ENCODE assay signal across 16 cellular contexts in the genomic region with DNA sequence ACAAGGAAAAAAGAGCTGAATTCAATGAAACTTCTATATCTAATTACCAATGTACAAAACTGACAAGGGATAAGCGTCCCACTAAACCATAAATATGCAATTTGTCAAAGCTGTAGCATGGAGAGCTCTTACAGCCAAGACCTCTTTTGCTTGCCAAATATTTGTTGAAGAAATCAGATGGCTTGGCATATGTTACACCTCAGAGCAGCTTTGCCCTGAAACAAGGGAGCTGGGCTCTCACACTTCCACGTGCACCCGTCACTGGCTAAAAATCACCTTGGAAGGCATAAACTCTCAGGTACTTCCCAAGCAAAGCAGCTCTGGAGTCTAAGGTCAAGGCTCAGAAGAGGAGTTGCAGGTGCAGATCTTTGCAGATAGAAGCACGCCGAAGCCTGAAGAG.
"Had no signal": no experiment of that assay in that cellular context is flagged by ENCODE, and none has a peak within 500 bp of the region (broad histone marks: within the 10 kb centered on the region; RNA-seq: fewer than 3 reads in every experiment).

No MANE protein-coding gene starts in this region.

- H3K4me1 ChIP-seq: prostate gland, tibial artery had no signal

- FAIRE-seq: urothelium cell line had no signal

- ATAC-seq: esophagus mucosa, T-helper 17 cell had no signal

- H3K9me3 ChIP-seq: mucosa of descending colon, prostate gland, right atrium auricular region, tibial artery had no signal

- H3K36me3 ChIP-seq: prostate gland, right atrium auricular region, tibial artery had no signal

- H3K4me3 ChIP-seq: mucosa of descending colon, prostate gland, right atrium auricular region, tibial artery had no signal

- DNase-seq: activated CD4-positive, alpha-beta T cell treated with anti-CD3 and anti-CD28 coated beads, Interleukin-2, amount 50 U/mL, for 4 hours; activated CD4-positive, CD25-positive, alpha-beta regulatory T cell treated with anti-CD3 and anti-CD28 coated beads, Interleukin-2, amount 50 U/mL, for 72 hours; activated gamma-delta T cell treated with Interleukin-2 at 50 U/mL for 16 hours; effector CD8-positive, alpha-beta T cell; mesenchymal stem cell; mucosa of descending colon; naive B cell; stimulated activated CD4-positive, alpha-beta T cell treated with anti-CD3 and anti-CD28 coated beads, Interleukin-2, amount 100 ng/mL, for 24 hours; stimulated activated naive CD4-positive, alpha-beta T cell treated with Interleukin-2 at 50 U/mL for 16 hours; T-helper 17 cell; tibial artery had no signal

- H3K27ac ChIP-seq: prostate gland, right atrium auricular region, tibial artery, VCaP had no signal

- H3K27me3 ChIP-seq: right atrium auricular region had no signal
